9 cellular contexts compared by ENCODE assay signal in genomic region chr16:13956635-13957196, GRCh38. TPM values are rescaled to one million over a fixed set of nuclear protein-coding genes. Genes with fewer than 3 reads are reported as not detected.
DNase-seq lines count a peak whose midpoint lies in the region; ATAC-seq and TF ChIP-seq lines count a peak whose summit lies in the region.
"Had no signal": no experiment of that assay in that cellular context is flagged by ENCODE, and none has a peak within 500 bp of the region (broad histone marks: within the 10 kb centered on the region; RNA-seq: fewer than 3 reads in every experiment).

No MANE protein-coding gene starts in this region.

- intact Hi-C loops in activated B cell treated with CpG ODN at 0.5 μM for 24 hours (cut with micrococcal nuclease) = loop anchor here (5.0 to 10.0 kb wide), 2 partner anchors 41 to 118 kb away; partner anchors contain the start of gene MRTFB

- CTCF ChIA-PET in activated B cell treated with CpG ODN at 0.5 μM for 24 hours (lab: Charles Lee) = no interaction called here

- H3K9me3 Mint-ChIP-seq in activated B cell treated with CpG ODN at 0.5 μM for 24 hours = no peaks in the 10 kb centered on the region
- H3K9me3 Mint-ChIP-seq in memory B cell = no peaks in the 10 kb centered on the region

- H3K4me3 Mint-ChIP-seq in activated B cell treated with CpG ODN at 0.5 μM for 24 hours = peak overlapping the region; percentile 74
- peak overlapping the region; percentile 86 for H3K4me3 Mint-ChIP-seq in memory B cell

- H3K4me1 ChIP-seq in foreskin keratinocyte = peaks cover 12% of the 10 kb centered on the region

- H3K27me3 ChIP-seq in foreskin keratinocyte = no peaks in the 10 kb centered on the region

- no peak overlapping the region for H3K27ac ChIP-seq in foreskin keratinocyte
- H3K27ac ChIP-seq: neutrophil had no signal

- H3K27me3 Mint-ChIP-seq in activated B cell treated with CpG ODN at 0.5 μM for 24 hours = peaks cover 9% of the 10 kb centered on the region
- H3K27me3 Mint-ChIP-seq in memory B cell = peaks cover 7% of the 10 kb centered on the region

- H3K36me3 Mint-ChIP-seq in activated B cell treated with CpG ODN at 0.5 μM for 24 hours (ENCODE audit: low read depth) (no peaks in the 10 kb centered on the region), memory B cell (no peaks in the 10 kb centered on the region)

- TF ChIP-seq CTCF in AG10803 (conservative IDR thresholded peaks at IDR 0.05; ENCODE audit: low read length) = no peak
- no peak for TF ChIP-seq CTCF in activated B cell treated with CpG ODN at 0.5 μM for 24 hours (IDR thresholded peaks at IDR 0.05)
- TF ChIP-seq CTCF in foreskin keratinocyte (conservative IDR thresholded peaks at IDR 0.05) = no peak

- ATAC-seq in GM18867 (IDR thresholded peaks at IDR 0.05; ENCODE audit: unreplicated experiment) = peak; percentile 24
- ATAC-seq in activated B cell treated with CpG ODN at 0.5 μM for 24 hours (ENCODE audit: low read depth) = no peak
- ATAC-seq in memory B cell (ENCODE audit: low read depth) = peak; percentile 38
- ATAC-seq in GM18870 (IDR thresholded peaks at IDR 0.05; ENCODE audit: unreplicated experiment) = no peak
- no peak for ATAC-seq in foreskin keratinocyte

- H3K4me3 ChIP-seq in AG10803 (ENCODE audit: low read length) = peak overlapping the region; percentile 63

- no peak for DNase-seq in AG10803 (ENCODE audit: low read depth)
- no peak for DNase-seq in activated B cell treated with CpG ODN at 0.5 μM for 24 hours
- no peak for DNase-seq in memory B cell (ENCODE audit: low spot score in 2 of 2)
- no peak for DNase-seq in NCI-H146 (lab: John Stamatoyannopoulos, UW)
- no peak for DNase-seq in amniotic stem cell (lab: John Stamatoyannopoulos, UW)
- DNase-seq in foreskin keratinocyte = no peak

- POLR2A ChIA-PET in activated B cell treated with CpG ODN at 0.5 μM for 24 hours (lab: Charles Lee) = no interaction called here

- H3K27ac Mint-ChIP-seq in activated B cell treated with CpG ODN at 0.5 μM for 24 hours (no peak overlapping the region), memory B cell (peak overlapping the region; percentile 25)

- H3K4me1 Mint-ChIP-seq in activated B cell treated with CpG ODN at 0.5 μM for 24 hours (peaks cover 29% of the 10 kb centered on the region), memory B cell (peaks cover 19% of the 10 kb centered on the region)

RNA-seq across cellular contexts. Expression of gene ERCC4, which starts 36.8 kb away (rescaled TPM):
- 10.2 and 10.7 TPM in 2 replicates for total RNA-seq in activated B cell treated with CpG ODN at 0.5 μM for 24 hours
- 6.3 and 7.2 TPM in 2 replicates for total RNA-seq in foreskin keratinocyte
- 1.0 and 1.3 TPM in 2 replicates for polyA plus RNA-seq in foreskin keratinocyte

Comparison
In these comparisons a context has a peak if more than half of its experiments do, and no peak if none do; other contexts are left out.
1. ATAC-seq: peak in GM18867 (single experiment) and memory B cell (single experiment); none in activated B cell treated with CpG ODN at 0.5 μM for 24 hours (single experiment), GM18870 (single experiment) and foreskin keratinocyte (single experiment).